22 cellular contexts compared by ENCODE assay signal in the genomic region with DNA sequence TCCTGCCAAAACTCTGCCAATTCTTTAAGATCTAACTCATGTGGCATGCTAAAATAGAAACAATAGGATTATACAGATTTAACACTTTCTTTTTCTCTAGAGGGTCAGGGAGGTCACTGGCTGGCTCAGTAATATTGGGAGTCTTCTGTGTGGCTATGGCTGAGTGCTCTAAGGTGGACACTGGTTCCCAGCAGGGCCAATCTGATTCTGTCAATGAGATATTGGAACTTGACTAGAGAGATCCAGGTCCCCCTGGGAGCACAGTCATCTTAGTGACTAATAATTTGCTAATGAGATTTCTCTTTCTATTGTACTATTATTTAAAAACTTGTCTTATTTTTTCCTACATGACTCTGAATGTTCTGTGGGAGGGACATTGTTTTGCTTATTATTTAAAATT.
A peak's percentile ranks its signal among the peaks of the same experiment; 100 is the strongest.
DNase-seq lines count a peak whose midpoint lies in the region; ATAC-seq, FAIRE-seq and TF ChIP-seq lines count a peak whose summit lies in the region.
"Had no signal": no experiment of that assay in that cellular context is flagged by ENCODE, and none has a peak within 500 bp of the region (broad histone marks: within the 10 kb centered on the region; RNA-seq: fewer than 3 reads in every experiment).

No MANE protein-coding gene starts in this region.

- intact Hi-C loops in GM12878 (cut with micrococcal nuclease; ENCODE audit: unreplicated experiment) = no loop called here
- intact Hi-C loops in MCF 10A (cut with micrococcal nuclease) = no loop called here

- H3K9me3 Mint-ChIP-seq in neural progenitor cell (no peaks in the 10 kb centered on the region), MCF 10A (ENCODE audit: unreplicated experiment) (peaks cover 7% of the 10 kb centered on the region), immature natural killer cell (peaks cover 0 to 21% (median 4%) of the 10 kb centered on the region in 6 donors)
- H3K9me3 Mint-ChIP-seq: CD8-positive, alpha-beta T cell; H9 had no signal

- no peaks in the 10 kb centered on the region for H3K36me3 ChIP-seq in GM12878 (ENCODE audit: control insufficient read depth in 2 of 2, insufficient read depth in 2 of 2, low read length in 1 of 2)
- no peaks in the 10 kb centered on the region for H3K36me3 ChIP-seq in neural progenitor cell
- H3K36me3 ChIP-seq: BLaER1 had no signal

- H3K4me3 Mint-ChIP-seq in neural progenitor cell (no peak overlapping the region), MCF 10A (ENCODE audit: unreplicated experiment) (no peak overlapping the region), immature natural killer cell (no peak overlapping the region)
- H3K4me3 Mint-ChIP-seq: B cell; CD4-positive, CD25-positive, alpha-beta regulatory T cell; CD8-positive, alpha-beta T cell; H9 had no signal

- H3K27me3 Mint-ChIP-seq in neural progenitor cell (ENCODE audit: insufficient read depth, low read depth) = peaks cover 8% of the 10 kb centered on the region
- H3K27me3 Mint-ChIP-seq in MCF 10A (ENCODE audit: insufficient read depth, unreplicated experiment) = no peaks in the 10 kb centered on the region
- peaks cover 0 to 6% (median 0%) of the 10 kb centered on the region in 3 donors for H3K27me3 Mint-ChIP-seq in immature natural killer cell (ENCODE audit: low read depth in 3 of 3)
- H3K27me3 Mint-ChIP-seq: B cell; CD4-positive, CD25-positive, alpha-beta regulatory T cell had no signal

- no peak for TF ChIP-seq POLR2A in GM12878 (IDR thresholded peaks at IDR 0.05; ENCODE audit: low read depth, low read length)

- H3K4me1 ChIP-seq in GM12878 (ENCODE audit: control insufficient read depth, insufficient read depth, low read length) = no peaks in the 10 kb centered on the region
- peaks cover 26% of the 10 kb centered on the region for H3K4me1 ChIP-seq in neural progenitor cell
- H3K4me1 ChIP-seq: BLaER1, Caco-2 had no signal

- H3K4me2 ChIP-seq in GM12878 (ENCODE audit: control insufficient read depth, insufficient read depth) (no peak overlapping the region), neural progenitor cell (peak overlapping the region; percentile 52)
- H3K4me2 ChIP-seq: BLaER1 had no signal

- H4K20me1 ChIP-seq in GM12878 (ENCODE audit: control insufficient read depth, insufficient read depth) (no peaks in the 10 kb centered on the region), neural progenitor cell (ENCODE audit: low read depth) (no peaks in the 10 kb centered on the region)
- H4K20me1 ChIP-seq: BLaER1 had no signal

- DNase-seq in ELR (ENCODE audit: low read depth) = peak; percentile 5
- no peak for DNase-seq in GM12878 (ENCODE audit: low read depth, low spot score)
- DNase-seq in neural progenitor cell (ENCODE audit: low spot score) = peak; percentile 52
- peak; percentile 8 for DNase-seq in retinal pigment epithelial cell (ENCODE audit: low read depth)
- DNase-seq in NCI-H1694 treated with DMSO at 0.1 percent for 48 hours (lab: John Stamatoyannopoulos, UW) = no peak
- no peak for DNase-seq in MCF 10A (ENCODE audit: unreplicated experiment)
- no peak for DNase-seq in immature natural killer cell
- DNase-seq: Caco-2; CD4-positive, CD25-positive, alpha-beta regulatory T cell; CD8-positive, alpha-beta T cell; DMS153; DND-41; GF-D8; GM23248; H9 had no signal

- H3K27ac Mint-ChIP-seq in neural progenitor cell (no peak overlapping the region), MCF 10A (ENCODE audit: low read depth, unreplicated experiment) (no peak overlapping the region), immature natural killer cell (no peak overlapping the region)
- H3K27ac Mint-ChIP-seq: B cell; CD4-positive, CD25-positive, alpha-beta regulatory T cell; CD8-positive, alpha-beta T cell had no signal

- no peaks in the 10 kb centered on the region for H3K27me3 ChIP-seq in GM12878 (replicated peaks in 1 of 2; ENCODE audit: control insufficient read depth in 2 of 2, insufficient read depth in 2 of 2, low read length in 1 of 2)
- H3K27me3 ChIP-seq in neural progenitor cell = no peaks in the 10 kb centered on the region
- H3K27me3 ChIP-seq: BLaER1 had no signal

- in situ Hi-C loops in GM12878 (cut with MboI) = no loop called here

- H3K9me3 ChIP-seq in GM12878 (replicated peaks; ENCODE audit: control insufficient read depth, insufficient read depth, low read length) (no peaks in the 10 kb centered on the region), neural progenitor cell (ENCODE audit: low read depth) (no peaks in the 10 kb centered on the region)
- H3K9me3 ChIP-seq: BLaER1, Caco-2 had no signal

- no peak overlapping the region for H3K4me3 ChIP-seq in GM12878
- H3K4me3 ChIP-seq in neural progenitor cell = no peak overlapping the region
- H3K4me3 ChIP-seq in retinal pigment epithelial cell (ENCODE audit: low read length) = no peak overlapping the region
- H3K4me3 ChIP-seq: BLaER1, GM23248 had no signal

- TF ChIP-seq EP300 in GM12878 (IDR thresholded peaks at IDR 0.05; ENCODE audit: borderline replicate concordance in 1 of 2, control insufficient read depth in 1 of 2, low read depth in 2 of 2, low read length in 2 of 2) = no peak

- H3K36me3 Mint-ChIP-seq in neural progenitor cell (no peaks in the 10 kb centered on the region), MCF 10A (ENCODE audit: insufficient read depth, unreplicated experiment) (no peaks in the 10 kb centered on the region), immature natural killer cell (no peaks in the 10 kb centered on the region)
- H3K36me3 Mint-ChIP-seq: CD4-positive, CD25-positive, alpha-beta regulatory T cell; CD8-positive, alpha-beta T cell had no signal

- H2AFZ ChIP-seq in GM12878 (ENCODE audit: control insufficient read depth, low read depth, low read length) = no peak overlapping the region
- no peak overlapping the region for H2AFZ ChIP-seq in neural progenitor cell (replicated peaks)
- H2AFZ ChIP-seq: GM23248 had no signal

- H3F3A ChIP-seq in neural progenitor cell (ENCODE audit: low read depth) = no peaks in the 10 kb centered on the region

- H3K4me1 Mint-ChIP-seq in neural progenitor cell = peaks cover 35% of the 10 kb centered on the region
- H3K4me1 Mint-ChIP-seq in MCF 10A (ENCODE audit: insufficient read depth, unreplicated experiment) = no peaks in the 10 kb centered on the region
- H3K4me1 Mint-ChIP-seq in immature natural killer cell = no peaks in the 10 kb centered on the region
- H3K4me1 Mint-ChIP-seq: B cell; CD4-positive, CD25-positive, alpha-beta regulatory T cell had no signal

- peak; percentile 50 for ATAC-seq in GM12878
- ATAC-seq: CD8-positive, alpha-beta T cell; HCT116 had no signal

- no peak for FAIRE-seq in GM12878 (lab: Jason Lieb, UNC)
- FAIRE-seq: A204.1, GM12892 had no signal

- BruUV-seq in GM12878 (replicated peaks; lab: Mats Ljungman, UMichigan) (no TSS peak), MCF 10A (replicated peaks; lab: Mats Ljungman, UMichigan) (no TSS peak)

- CTCF ChIA-PET in GM12878 (lab: Yijun Ruan, JAX) = interaction anchor here (0.7 to 0.9 kb wide), 3 partner anchors 96 to 226 kb away, joined by 3 to 4 read pairs (median 4); no protein-coding TSS in a partner anchor
- CTCF ChIA-PET in MCF 10A (lab: Yijun Ruan, JAX) = interaction anchor here (0.6 to 1.6 kb wide), 3 partner anchors 95 to 1951 kb away, joined by 3 to 8 read pairs (median 3); no protein-coding TSS in a partner anchor

- POLR2A ChIA-PET in GM12878 (lab: Charles Lee) = no interaction called here
- POLR2A ChIA-PET in MCF 10A (lab: Yijun Ruan, JAX) = interaction anchor here (1.1 kb wide), 1 partner anchor 100 kb away, joined by 3 read pairs; no protein-coding TSS in a partner anchor

- no peaks in the 10 kb centered on the region for H3K79me2 ChIP-seq in GM12878 (ENCODE audit: control insufficient read depth, insufficient read depth, low read length)
- H3K79me2 ChIP-seq in neural progenitor cell (ENCODE audit: low read depth) = no peaks in the 10 kb centered on the region

- no peak overlapping the region for H3K27ac ChIP-seq in GM12878 (ENCODE audit: control insufficient read depth, insufficient read depth)
- no peak overlapping the region for H3K27ac ChIP-seq in neural progenitor cell
- H3K27ac ChIP-seq: 22Rv1, BLaER1, C4-2B, GM23248 had no signal

- RAD21 ChIA-PET in GM12878 (lab: Charles Lee; ENCODE audit: unreplicated experiment) = interaction anchor here (1.5 kb wide), 1 partner anchor 46 kb away, joined by 5 read pairs; no protein-coding TSS in a partner anchor

- TF ChIP-seq CTCF in GM12878 (IDR thresholded peaks at IDR 0.05 in 2 of 3, conservative IDR thresholded peaks at IDR 0.05 in 1 of 3; ENCODE audit: control insufficient read depth in 2 of 3, extremely low read depth in 1 of 3, insufficient read depth in 1 of 3, low read depth in 3 of 3, low read length in 3 of 3) (no peak), neural progenitor cell (IDR thresholded peaks at IDR 0.05) (no peak), retinal pigment epithelial cell (conservative IDR thresholded peaks at IDR 0.05; ENCODE audit: low read depth, low read length) (no peak), MCF 10A (IDR thresholded peaks at IDR 0.05; ENCODE audit: unreplicated experiment) (no peak)

- no peak for TF ChIP-seq RAD21 in GM12878 (IDR thresholded peaks at IDR 0.05; ENCODE audit: insufficient read depth, low read depth, low read length)

- H3K9ac ChIP-seq in GM12878 (ENCODE audit: control insufficient read depth, insufficient read depth, low read length) (no peak overlapping the region), neural progenitor cell (no peak overlapping the region)
- H3K9ac ChIP-seq: BLaER1, GM23248 had no signal

- SMC1A ChIA-PET in GM12878 (lab: Charles Lee; ENCODE audit: uncharacterized antibody, unreplicated experiment) = interaction anchor here (1.2 to 1.4 kb wide), 3 partner anchors 10 to 103 kb away, joined by 3 to 4 read pairs (median 3); no protein-coding TSS in a partner anchor

TF ChIP-seq in GM12878, 131 proteins besides CTCF, POLR2A, EP300 and RAD21 (continues in another document):
- TF ChIP-seq RELA (IDR thresholded peaks at IDR 0.05; ENCODE audit: borderline replicate concordance, partially characterized antibody) = no peak
- TF ChIP-seq TARDBP (IDR thresholded peaks at IDR 0.05; ENCODE audit: borderline replicate concordance) = no peak
- TF ChIP-seq ETV6 (conservative IDR thresholded peaks at IDR 0.05 in 1 of 2, IDR thresholded peaks at IDR 0.05 in 1 of 2; ENCODE audit: borderline replicate concordance in 1 of 2, low read depth in 1 of 2) = no peak
- no peak for TF ChIP-seq ZZZ3 (IDR thresholded peaks at IDR 0.05; ENCODE audit: control insufficient read depth, insufficient read length, low read depth)
- TF ChIP-seq SRF (IDR thresholded peaks at IDR 0.05; ENCODE audit: low read depth in 2 of 2, low read length in 2 of 2) = no peak
- TF ChIP-seq GATAD2B (conservative IDR thresholded peaks at IDR 0.05; ENCODE audit: low read depth) = no peak
- no peak for TF ChIP-seq TBL1XR1 (IDR thresholded peaks at IDR 0.05; ENCODE audit: low read depth, low read length)
- no peak for TF ChIP-seq TCF3 (IDR thresholded peaks at IDR 0.05; ENCODE audit: borderline replicate concordance, insufficient read depth, low read depth, low read length)
- no peak for TF ChIP-seq SMAD1 (IDR thresholded peaks at IDR 0.05; ENCODE audit: low read depth, partially characterized antibody)
- no peak for TF ChIP-seq ATF7 (IDR thresholded peaks at IDR 0.05; ENCODE audit: low read depth)
- no peak for TF ChIP-seq RBBP5 (conservative IDR thresholded peaks at IDR 0.05)
- TF ChIP-seq MEF2A (IDR thresholded peaks at IDR 0.05; ENCODE audit: insufficient read depth, low read depth, low read length) = no peak

Comparison
In these comparisons a context has a peak if more than half of its experiments do, and no peak if none do; other contexts are left out.
1. DNase-seq: peak in ELR (single experiment), neural progenitor cell (single experiment) and retinal pigment epithelial cell (single experiment); none in GM12878 (single experiment), NCI-H1694 treated with DMSO at 0.1 percent for 48 hours (single experiment), MCF 10A (single experiment) and immature natural killer cell (0 of 3).